In genomic region chr7:43905209-43905946, GRCh38 we compare ENCODE assay signal across 8 cellular contexts. TPM values are rescaled to one million over a fixed set of nuclear protein-coding genes. Genes with fewer than 3 reads are reported as not detected.
DNase-seq lines count a peak whose midpoint lies in the region; ATAC-seq, FAIRE-seq and TF ChIP-seq lines count a peak whose summit lies in the region.

No MANE protein-coding gene starts in this region.

- H3K27me3 ChIP-seq in adrenal gland = no peaks in the 10 kb centered on the region

- peak; percentile 26 to 76 for ATAC-seq in A549
- ATAC-seq in GM21526 (IDR thresholded peaks at IDR 0.05; ENCODE audit: low FRiP score, unreplicated experiment) = no peak

- peak overlapping the region; percentile 98 for H3K4me2 ChIP-seq in A549

- TF ChIP-seq CTCF in A549 (IDR thresholded peaks at IDR 0.05) (no peak), adrenal gland (IDR thresholded peaks at IDR 0.05) (peak in 1 of 6 experiments; percentile 4)

- peak overlapping the region; percentile 86 for H3K4me3 ChIP-seq in A549
- peak overlapping the region in 2 of 4 donors; percentile 46 to 92 for H3K4me3 ChIP-seq in adrenal gland
- peak overlapping the region; percentile 60 for H3K4me3 ChIP-seq in iPS-11a (ENCODE audit: low read depth, low read length)
- H3K4me3 ChIP-seq in skin epidermis = peak overlapping the region; percentile 60 to 84 (median 72)

- intact Hi-C loops in adrenal gland (cut with DNase I) = no loop called here

- CTCF ChIA-PET in A549 (lab: Yijun Ruan, JAX) = interaction anchor here (0.8 to 1.1 kb wide), 4 partner anchors 10 to 49 kb away, joined by 3 to 4 read pairs (median 3); no protein-coding TSS in a partner anchor

- H3K27ac ChIP-seq in A549 (peak overlapping the region; percentile 92 to 99), adrenal gland (peak overlapping the region; percentile 70 to 98 (median 94)), skin epidermis (peak overlapping the region; percentile 47 to 95 (median 84))

- no peak for TF ChIP-seq POLR2A in A549 (IDR thresholded peaks at IDR 0.05; ENCODE audit: low read length)
- TF ChIP-seq POLR2A in adrenal gland (IDR thresholded peaks at IDR 0.05) = peak in 1 of 2 donors; percentile 71

- POLR2A ChIA-PET in A549 (lab: Yijun Ruan, JAX) = interaction anchor here (1.0 kb wide), 1 partner anchor 21 kb away, joined by 8 read pairs; the partner anchor contains the start of gene UBE2D4

- no peaks in the 10 kb centered on the region for H3K36me3 ChIP-seq in adrenal gland (replicated peaks in 1 of 2)

- TF ChIP-seq RAD21 in A549 (conservative IDR thresholded peaks at IDR 0.05 in 1 of 2, IDR thresholded peaks at IDR 0.05 in 1 of 2) = no peak

- FAIRE-seq in A549 (lab: Jason Lieb, UNC) = no peak

- WGBS in A549 (ENCODE audit: missing lambda C conversion rate) = 36% methylated on average over 8 of the region's 8 CpGs
- WGBS in adrenal gland, 4 donors = 14 to 29% (median 22%) methylated on average over 3 to 8 of the region's 8 CpGs

- no peaks in the 10 kb centered on the region for H3K9me3 ChIP-seq in A549
- no peaks in the 10 kb centered on the region for H3K9me3 ChIP-seq in adrenal gland (replicated peaks in 1 of 3)

- H3K4me1 ChIP-seq in A549 (peaks cover 23% of the 10 kb centered on the region), adrenal gland (replicated peaks in 1 of 2) (peaks cover 27 to 33% of the 10 kb centered on the region in 2 donors)

- TF ChIP-seq EP300 in A549 (IDR thresholded peaks at IDR 0.05) = no peak

- DNase-seq in A549 (ENCODE audit: low read depth in 1 of 2, low spot score in 1 of 2) (peak; percentile 52 to 63), HK-2 (ENCODE audit: unreplicated experiment) (peak; percentile 23), adrenal gland (peak; percentile 46 to 92 (median 80)), mesenteric fat pad (ENCODE audit: low spot score) (no peak), NCI-H510A treated with DMSO at 0.1 percent for 48 hours (lab: John Stamatoyannopoulos, UW) (no peak)

TF ChIP-seq in A549, 52 proteins besides CTCF, POLR2A, EP300 and RAD21:
- TF ChIP-seq HES2 (IDR thresholded peaks at IDR 0.05) (no peak), MAX (IDR thresholded peaks at IDR 0.05) (0 out of 2 replicates have a peak, but pooled peaks have one; percentile 11)

RNA-seq across cellular contexts. Expression of gene URGCP, which starts 1.0 kb away (rescaled TPM):
- polyA plus RNA-seq in A549 (2011; rRNA removed) = 20.2 and 26.8 TPM in 2 replicates
- polyA plus RNA-seq in A549 (2012; cell fraction: cytosol; rRNA removed) = 13.1 and 16.3 TPM in 2 replicates
- 27.8 and 31.6 TPM in 2 replicates for polyA plus RNA-seq in A549 (2012; cell fraction: nucleus; rRNA removed)
- polyA plus RNA-seq in A549 (2017; fragmentation: RNase III; extraction: RNeasy Plus Mini Kit Qiagen cat#74134 plus additional on column Dnase treatment) = 18.7 to 19.8 TPM (median 19.7 TPM) in 3 replicates
- 22.1 and 35.4 TPM in 2 replicates for polyA minus RNA-seq in A549 (2011; rRNA and poly(A)+ RNA removed)
- 100 to 1,000 TPM in 1 of 8 donors, 10 to 100 TPM in 7; 53.8 to 103 (median 72.2) TPM for total RNA-seq in adrenal gland
- 10 to 100 TPM; 60.5 to 76.7 (median 61.9) TPM for polyA plus RNA-seq in adrenal gland
- 44.3 TPM for total RNA-seq in mesenteric fat pad

RNA-seq across cellular contexts. Expression of gene UBE2D4, which starts 20.9 kb away (rescaled TPM):
- polyA plus RNA-seq in A549 (2011; rRNA removed) (14.0 and 17.6 TPM in 2 replicates), A549 (2017; fragmentation: RNase III; extraction: RNeasy Plus Mini Kit Qiagen cat#74134 plus additional on column Dnase treatment) (7.9 to 9.0 TPM (median 8.4 TPM) in 3 replicates), adrenal gland (10 to 100 TPM; 32.0 to 45.4 (median 33.1) TPM)
- polyA plus RNA-seq in A549 (2012; cell fraction: cytosol; rRNA removed) = 11.8 and 13.2 TPM in 2 replicates
- 6.1 and 7.5 TPM in 2 replicates for polyA plus RNA-seq in A549 (2012; cell fraction: nucleus; rRNA removed)
- 25.5 and 30.1 TPM in 2 replicates for polyA minus RNA-seq in A549 (2011; rRNA and poly(A)+ RNA removed)
- total RNA-seq in adrenal gland (10 to 100 TPM; 29.1 to 76.8 (median 41.1) TPM), mesenteric fat pad (25.1 TPM)

RNA-seq across cellular contexts. Expression of gene MRPS24, which starts 36.1 kb away (rescaled TPM):
- polyA plus RNA-seq in A549 (2011; rRNA removed) (170 and 217 TPM in 2 replicates), A549 (2017; fragmentation: RNase III; extraction: RNeasy Plus Mini Kit Qiagen cat#74134 plus additional on column Dnase treatment) (219 to 232 TPM (median 226 TPM) in 3 replicates), adrenal gland (100 to 1,000 TPM in 2 of 3 donors, 10 to 100 TPM in 1; 72.5 to 160 (median 135) TPM)
- 443 and 463 TPM in 2 replicates for polyA plus RNA-seq in A549 (2012; cell fraction: cytosol; rRNA removed)
- polyA plus RNA-seq in A549 (2012; cell fraction: nucleus; rRNA removed) = 451 and 497 TPM in 2 replicates
- 97.7 and 105 TPM in 2 replicates for polyA minus RNA-seq in A549 (2011; rRNA and poly(A)+ RNA removed)
- total RNA-seq in adrenal gland (100 to 1,000 TPM; 139 to 356 (median 199) TPM), mesenteric fat pad (78.5 TPM)

Comparison
In these comparisons a context has a peak if more than half of its experiments do, and no peak if none do; other contexts are left out.
1. DNase-seq: peak in A549 (2 of 2), HK-2 (single experiment) and adrenal gland (7 of 7); none in mesenteric fat pad (single experiment) and NCI-H510A treated with DMSO at 0.1 percent for 48 hours (single experiment).
2. Peak in every context shown above with its lines, with median percentiles within 50 percentile points of each other: H3K27ac ChIP-seq.